In the genomic region with DNA sequence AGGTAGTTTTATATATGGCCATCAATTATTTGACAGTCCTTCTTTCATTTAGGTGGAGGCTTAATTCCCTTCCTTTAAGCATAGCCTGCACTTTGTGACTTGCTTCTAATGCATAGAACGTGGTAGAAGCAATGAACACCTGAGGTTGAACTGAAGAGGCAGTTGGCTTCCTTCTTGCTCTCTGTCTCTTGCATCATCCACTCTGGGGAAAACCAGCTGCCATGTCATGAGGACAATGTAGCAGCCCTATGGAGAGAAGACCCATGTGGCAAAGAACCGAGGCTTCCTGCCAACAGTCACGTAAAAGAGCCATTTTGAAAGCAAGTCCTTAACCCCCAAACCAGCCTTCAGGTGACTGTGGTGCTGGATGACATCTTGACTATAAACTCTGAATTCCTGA, we compare ENCODE assay signal across 18 cellular contexts. TPM values are rescaled to one million over a fixed set of nuclear protein-coding genes. Genes with fewer than 3 reads are reported as not detected.
"Had no signal": no experiment of that assay in that cellular context is flagged by ENCODE, and none has a peak within 500 bp of the region (broad histone marks: within the 10 kb centered on the region; RNA-seq: fewer than 3 reads in every experiment).

No MANE protein-coding gene starts in this region.

- ATAC-seq: activated CD4-positive, CD25-positive, alpha-beta regulatory T cell treated with anti-CD3 and anti-CD28 coated beads, Interleukin-2, amount 50 U/mL, for 24 hours; activated CD8-positive, alpha-beta memory T cell treated with anti-CD3 and anti-CD28 coated beads, Interleukin-2, amount 10 ng/mL, durations not matched to agents 7 days and 5 days; effector memory CD8-positive, alpha-beta T cell; gastrocnemius medialis; pancreas had no signal

- H3K4me1 ChIP-seq: pancreas had no signal

- H3K9me3 ChIP-seq: gastrocnemius medialis, pancreas, tibial artery, vagina had no signal

- DNase-seq: activated CD4-positive, alpha-beta T cell treated with anti-CD3 and anti-CD28 coated beads, Interleukin-2, amount 50 U/mL, for 4 hours; activated CD8-positive, alpha-beta memory T cell treated with anti-CD3 and anti-CD28 coated beads, Interleukin-2, amount 10 ng/mL, durations not matched to agents 7 days and 5 days; activated gamma-delta T cell; activated T-cell treated with anti-CD3 and anti-CD28 coated beads, Interleukin-2, amount 50 U/mL, for 48 hours; brain microvascular endothelial cell; cerebellar nuclear complex; effector memory CD8-positive, alpha-beta T cell; gastrocnemius medialis had no signal

- FAIRE-seq: keratinocyte, pancreas had no signal

- H3K9me3 Mint-ChIP-seq: effector memory CD8-positive, alpha-beta T cell had no signal

- H3K4me3 ChIP-seq: gastrocnemius medialis, neural progenitor cell, pancreas, skin epidermis, tibial artery, vagina had no signal

- H3K36me3 ChIP-seq: brain microvascular endothelial cell, gastrocnemius medialis, neural progenitor cell, pancreas, vagina had no signal

- H3K27ac ChIP-seq: brain microvascular endothelial cell, epithelial cell of prostate, gastrocnemius medialis, neural progenitor cell, pancreas, skin epidermis, tibial artery, vagina had no signal

- H3K9ac ChIP-seq: neural progenitor cell had no signal

- H3K4me3 Mint-ChIP-seq: activated CD8-positive, alpha-beta memory T cell treated with anti-CD3 and anti-CD28 coated beads, Interleukin-2, amount 10 ng/mL, durations not matched to agents 7 days and 5 days; activated naive CD8-positive, alpha-beta T cell; dendritic cell treated with granulocyte-macrophage colony-stimulating factor and Interleukin-4, amounts not matched to agents 40 ng/mL and 50 ng/mL, for 4 days; effector memory CD8-positive, alpha-beta T cell; neural progenitor cell had no signal

- H3K27ac Mint-ChIP-seq: activated CD8-positive, alpha-beta memory T cell treated with anti-CD3 and anti-CD28 coated beads, Interleukin-2, amount 10 ng/mL, durations not matched to agents 7 days and 5 days; activated naive CD8-positive, alpha-beta T cell; dendritic cell treated with granulocyte-macrophage colony-stimulating factor and Interleukin-4, amounts not matched to agents 40 ng/mL and 50 ng/mL, for 4 days; effector memory CD8-positive, alpha-beta T cell had no signal

RNA-seq across cellular contexts. Expression of a gene that starts 46.8 kb away (rescaled TPM):
- polyA plus RNA-seq: keratinocyte had no signal
